Comparison of ENCODE assay signal across 8 cellular contexts in the genomic region with DNA sequence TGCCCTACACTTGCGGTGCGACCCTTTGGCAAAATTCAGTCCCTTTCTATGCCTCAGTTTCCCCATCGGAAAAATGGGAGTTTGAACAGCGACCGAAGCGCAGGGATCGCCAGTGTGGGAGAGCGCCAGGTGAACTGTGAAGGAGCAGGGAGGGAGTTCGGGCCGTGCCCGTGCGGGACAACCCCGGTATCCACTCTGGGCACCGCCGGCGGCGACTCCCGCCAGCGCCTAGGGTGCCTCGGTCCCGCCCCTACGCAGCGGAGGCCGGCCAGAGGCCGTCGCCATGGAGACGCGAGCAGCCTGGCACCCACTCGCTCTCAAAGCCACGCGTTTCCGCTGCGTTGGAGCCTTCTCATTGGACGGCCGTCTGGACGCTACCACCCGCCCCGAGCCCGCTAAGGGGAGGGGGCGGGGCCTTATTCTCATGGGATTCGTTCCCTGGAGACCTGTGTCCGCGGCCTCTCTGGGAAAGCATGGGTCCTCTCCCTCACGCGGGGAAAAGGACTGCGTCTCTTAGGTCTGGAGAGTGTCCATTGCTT. TPM values are rescaled to one million over a fixed set of nuclear protein-coding genes. Genes with fewer than 3 reads are reported as not detected.
A peak's percentile ranks its signal among the peaks of the same experiment; 100 is the strongest.
DNase-seq lines count a peak whose midpoint lies in the region; TF ChIP-seq lines count a peak whose summit lies in the region.

No MANE protein-coding gene starts in this region.

- H3K4me1 ChIP-seq in endocrine pancreas (ENCODE audit: control insufficient read depth, insufficient read depth, low read length): no peaks in the 10 kb centered on the region
- peaks cover 15% of the 10 kb centered on the region for H3K4me1 ChIP-seq in mesendoderm (ENCODE audit: control insufficient read depth, low read depth, low read length)

- no peak overlapping the region for H2AK5ac ChIP-seq in mesendoderm (ENCODE audit: low read length)

- H3K79me2 ChIP-seq in mesendoderm (ENCODE audit: control insufficient read depth, insufficient read depth, low read length): peaks cover 41% of the 10 kb centered on the region

- H3K4me3 ChIP-seq in endocrine pancreas (ENCODE audit: control insufficient read depth, insufficient read depth, low read length): peak overlapping the region; percentile 50
- peak overlapping the region; percentile 77 for H3K4me3 ChIP-seq in mesendoderm (ENCODE audit: low read length)

- H3K4ac ChIP-seq in mesendoderm (ENCODE audit: low read depth, low read length): no peak overlapping the region

- TF ChIP-seq CTCF in GM20000 (IDR thresholded peaks at IDR 0.05; ENCODE audit: extremely low read depth, missing control alignments): no peak

- peak overlapping the region; percentile 37 for H2BK5ac ChIP-seq in mesendoderm (ENCODE audit: low read length)

- H3K4me2 ChIP-seq in mesendoderm (ENCODE audit: low read length): peak overlapping the region; percentile 94

- H3K36me3 ChIP-seq in endocrine pancreas (ENCODE audit: control insufficient read depth, insufficient read depth, low read length): no peaks in the 10 kb centered on the region
- H3K36me3 ChIP-seq in mesendoderm (ENCODE audit: control insufficient read depth, insufficient read depth, low read length): no peaks in the 10 kb centered on the region

- H2BK120ac ChIP-seq in mesendoderm (ENCODE audit: low read depth, low read length): no peak overlapping the region

- WGBS in mesendoderm (ENCODE audit: extremely low coverage, insufficient coverage, low lambda C conversion rate): no CpG with 5 or more reads among the region's 46 CpGs

- peak overlapping the region; percentile 36 for H3K18ac ChIP-seq in mesendoderm (ENCODE audit: low read length)

- H4K8ac ChIP-seq in mesendoderm (ENCODE audit: low read depth, low read length): no peak overlapping the region

- H3K9me3 ChIP-seq in endocrine pancreas (ENCODE audit: control insufficient read depth, low read length): no peaks in the 10 kb centered on the region

- no peak overlapping the region for H4K5ac ChIP-seq in mesendoderm (ENCODE audit: low read length)

- peak; percentile 96 for DNase-seq in CMK (ENCODE audit: low read depth)
- peak; percentile 92 for DNase-seq in GM20000 (ENCODE audit: low spot score)
- DNase-seq in HT-29 (ENCODE audit: low spot score): peak; percentile 99
- peak; percentile 91 for DNase-seq in NK-92 treated with Interleukin-12 subunit alpha and Interleukin-12 subunit beta, amount 100 ng/mL, for 24 hours (lab: John Stamatoyannopoulos, UW)
- DNase-seq in activated CD8-positive, alpha-beta memory T cell treated with anti-CD3 and anti-CD28 coated beads for 48 hours (ENCODE audit: low read depth in 2 of 3, low spot score in 2 of 3): peak; percentile 89 to 92 (median 92)
- DNase-seq in mesendoderm: peak; percentile 99
- DNase-seq in stimulated activated CD8-positive, alpha-beta memory T cell treated with anti-CD3 and anti-CD28 coated beads, Interleukin-15, amount 100 ng/mL, for 1 hour (ENCODE audit: low read depth): peak; percentile 92

- peak overlapping the region; percentile 97 for H3K56ac ChIP-seq in mesendoderm (ENCODE audit: low read length)

- H2BK15ac ChIP-seq in mesendoderm (replicated peaks; ENCODE audit: low read depth): no peak overlapping the region

- peak overlapping the region; percentile 76 for H3K27ac ChIP-seq in mesendoderm (ENCODE audit: low read depth, low read length)

- no peaks in the 10 kb centered on the region for H3K27me3 ChIP-seq in endocrine pancreas (ENCODE audit: control insufficient read depth, insufficient read depth, low read length)
- no peaks in the 10 kb centered on the region for H3K27me3 ChIP-seq in mesendoderm (ENCODE audit: insufficient read depth, low read length, poor library complexity)

- H3K23ac ChIP-seq in mesendoderm (ENCODE audit: low read length): no peak overlapping the region

- peaks cover 16% of the 10 kb centered on the region for H3K79me1 ChIP-seq in mesendoderm (ENCODE audit: low read length)

- H3K9ac ChIP-seq in endocrine pancreas (ENCODE audit: control insufficient read depth, insufficient read depth, low read length): peak overlapping the region; percentile 71
- peak overlapping the region; percentile 87 for H3K9ac ChIP-seq in mesendoderm (ENCODE audit: low read length)

RNA-seq across cellular contexts. Expression of gene MLEC, which starts 0.7 kb away (rescaled TPM):
- total RNA-seq in HT-29 (2014; rRNA removed; shearing (Covaris generic)): 226 and 266 TPM in 2 replicates
- polyA plus RNA-seq in mesendoderm (2013, experiment 1 of 2): 82.7 TPM
- polyA plus RNA-seq in mesendoderm (2013, experiment 2 of 2): 85.1 TPM

RNA-seq across cellular contexts. Expression of gene UNC119B, which starts 24.0 kb away (rescaled TPM):
- total RNA-seq in HT-29 (2014; rRNA removed; shearing (Covaris generic)): 16.7 and 19.1 TPM in 2 replicates
- 24.0 TPM for polyA plus RNA-seq in mesendoderm (2013, experiment 1 of 2)
- 23.4 TPM for polyA plus RNA-seq in mesendoderm (2013, experiment 2 of 2)

RNA-seq across cellular contexts. Expression of gene ACADS, which starts 39.4 kb away (rescaled TPM):
- total RNA-seq in HT-29 (2014; rRNA removed; shearing (Covaris generic)): 11.9 and 28.4 TPM in 2 replicates
- polyA plus RNA-seq in mesendoderm (2013, experiment 1 of 2): 1.0 TPM
- 1.1 TPM for polyA plus RNA-seq in mesendoderm (2013, experiment 2 of 2)

RNA-seq across cellular contexts. Expression of gene CABP1, which starts 45.8 kb away (rescaled TPM):
- total RNA-seq in HT-29 (2014; rRNA removed; shearing (Covaris generic)): 3.5 and 7.0 TPM in 2 replicates
- 0.62 TPM for polyA plus RNA-seq in mesendoderm (2013, experiment 1 of 2)
- polyA plus RNA-seq in mesendoderm (2013, experiment 2 of 2): 0.67 TPM

Comparison
In these comparisons a context has a peak if more than half of its experiments do, and no peak if none do; other contexts are left out.
1. Peak in every context shown above with its lines: DNase-seq, H3K4me3 ChIP-seq and H3K27ac ChIP-seq.